Comparison of ENCODE assay signal across 10 cellular contexts in the genomic region with DNA sequence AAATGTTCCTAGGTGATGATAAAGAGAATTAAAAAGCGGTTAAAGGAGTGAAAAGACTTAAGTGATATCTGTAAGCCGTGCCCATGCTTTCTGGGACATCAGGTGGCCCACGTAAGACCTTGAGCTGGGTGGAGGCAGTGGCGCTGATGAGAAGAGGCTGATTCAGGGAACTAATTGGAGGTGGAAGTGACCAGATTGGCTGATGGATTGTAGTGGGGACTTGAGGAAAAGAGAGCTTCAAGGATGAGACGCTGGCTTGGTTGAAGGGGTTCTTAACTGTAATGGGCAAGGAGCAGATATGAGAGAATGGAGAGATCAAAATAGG.
A peak's percentile ranks its signal among the peaks of the same experiment; 100 is the strongest.
DNase-seq lines count a peak whose midpoint lies in the region; ATAC-seq and TF ChIP-seq lines count a peak whose summit lies in the region.
"Had no signal": no experiment of that assay in that cellular context is flagged by ENCODE, and none has a peak within 500 bp of the region (broad histone marks: within the 10 kb centered on the region; RNA-seq: fewer than 3 reads in every experiment).

No MANE protein-coding gene starts in this region.

- H3K27me3 ChIP-seq in lung (ENCODE audit: control insufficient read depth, insufficient read depth), result no peaks in the 10 kb centered on the region
- no peaks in the 10 kb centered on the region for H3K27me3 ChIP-seq in thoracic aorta (replicated peaks; ENCODE audit: insufficient read depth)
- no peaks in the 10 kb centered on the region for H3K27me3 ChIP-seq in ovary
- H3K27me3 ChIP-seq: BE2C had no signal

- CTCF ChIA-PET in WTC11 (lab: Charles Lee), result interaction anchor here (1.1 to 2.6 kb wide), 4 partner anchors 14 to 172 kb away, joined by 3 to 12 read pairs (median 6); partner anchors contain the start of gene RBX1

- peak overlapping the region; percentile 84 for H3K4me3 Mint-ChIP-seq in activated naive CD4-positive, alpha-beta T cell treated with anti-CD3 and anti-CD28 coated beads, Interleukin-2, amount 50 U/mL, for 24 hours
- peak overlapping the region; percentile 51 for H3K4me3 Mint-ChIP-seq in WTC11

- TF ChIP-seq EP300 in ovary (IDR thresholded peaks at IDR 0.05), result no peak

- H3K27ac Mint-ChIP-seq in activated naive CD4-positive, alpha-beta T cell treated with anti-CD3 and anti-CD28 coated beads, Interleukin-2, amount 50 U/mL, for 24 hours, result peak overlapping the region; percentile 81
- no peak overlapping the region for H3K27ac Mint-ChIP-seq in WTC11

- peaks cover 12% of the 10 kb centered on the region for H3K4me1 Mint-ChIP-seq in activated naive CD4-positive, alpha-beta T cell treated with anti-CD3 and anti-CD28 coated beads, Interleukin-2, amount 50 U/mL, for 24 hours
- peaks cover 21% of the 10 kb centered on the region for H3K4me1 Mint-ChIP-seq in WTC11

- intact Hi-C loops in ovary (cut with DNase I), result loop anchor here in 3 of 4 donors (2.0 to 10.0 kb wide), 4 partner anchors 68 to 72 kb away; partner anchors contain the start of genes EP300 (in 2 of the 3) and RBX1 (in 2 of the 3)

- no peak for TF ChIP-seq CTCF in WTC11 (IDR thresholded peaks at IDR 0.05)
- TF ChIP-seq CTCF in lung (IDR thresholded peaks at IDR 0.05; ENCODE audit: control extremely low read depth, extremely low read depth), result no peak
- TF ChIP-seq CTCF in thoracic aorta (IDR thresholded peaks at IDR 0.05), result no peak
- TF ChIP-seq CTCF in ovary (IDR thresholded peaks at IDR 0.05), result no peak

- H3K27ac ChIP-seq in lung (ENCODE audit: low read depth in 1 of 2, low read length in 1 of 2) (peak overlapping the region; percentile 48 to 100), thoracic aorta (peak overlapping the region; percentile 70 to 95), ovary (peak overlapping the region in 1 of 2 donors; percentile 99)

- H3K27me3 Mint-ChIP-seq in activated naive CD4-positive, alpha-beta T cell treated with anti-CD3 and anti-CD28 coated beads, Interleukin-2, amount 50 U/mL, for 24 hours, result no peaks in the 10 kb centered on the region
- peaks cover 7% of the 10 kb centered on the region for H3K27me3 Mint-ChIP-seq in WTC11 (ENCODE audit: low read depth)

- H3K36me3 Mint-ChIP-seq in activated naive CD4-positive, alpha-beta T cell treated with anti-CD3 and anti-CD28 coated beads, Interleukin-2, amount 50 U/mL, for 24 hours, result no peaks in the 10 kb centered on the region
- H3K36me3 Mint-ChIP-seq in WTC11, result no peaks in the 10 kb centered on the region

- peaks cover 0 to 1% of the 10 kb centered on the region in 2 donors for H3K4me1 ChIP-seq in lung (ENCODE audit: control insufficient read depth in 2 of 2, insufficient read depth in 2 of 2, low read length in 2 of 2)
- H3K4me1 ChIP-seq in thoracic aorta (ENCODE audit: control insufficient read depth in 1 of 2, low read depth in 2 of 2), result peaks cover 0 to 10% of the 10 kb centered on the region in 2 donors
- no peaks in the 10 kb centered on the region for H3K4me1 ChIP-seq in ovary (ENCODE audit: insufficient read depth)

- no peaks in the 10 kb centered on the region for H3K36me3 ChIP-seq in lung (ENCODE audit: control insufficient read depth in 2 of 2, insufficient read depth in 2 of 2, low read length in 2 of 2)
- H3K36me3 ChIP-seq in thoracic aorta, result no peaks in the 10 kb centered on the region
- H3K36me3 ChIP-seq in ovary, result no peaks in the 10 kb centered on the region
- H3K36me3 ChIP-seq: BE2C had no signal

- no peaks in the 10 kb centered on the region for H3K9me3 Mint-ChIP-seq in activated naive CD4-positive, alpha-beta T cell treated with anti-CD3 and anti-CD28 coated beads, Interleukin-2, amount 50 U/mL, for 24 hours
- no peaks in the 10 kb centered on the region for H3K9me3 Mint-ChIP-seq in WTC11

- DNase-seq in activated naive CD4-positive, alpha-beta T cell (lab: John Stamatoyannopoulos, UW), result no peak
- DNase-seq in WTC11 (ENCODE audit: low spot score), result no peak
- DNase-seq in lung (ENCODE audit: low spot score), result no peak
- DNase-seq in thoracic aorta (ENCODE audit: low spot score), result no peak
- DNase-seq in ovary, result no peak
- no peak for DNase-seq in NK-92 treated with Interleukin-12 subunit alpha and Interleukin-12 subunit beta, amount 100 ng/mL, for 24 hours (lab: John Stamatoyannopoulos, UW)
- DNase-seq: BE2C, NCI-H748 treated with DMSO at 0.1 percent for 48 hours had no signal

- no peak for ATAC-seq in WTC11
- ATAC-seq in lung (ENCODE audit: insufficient read depth, low FRiP score), result no peak
- ATAC-seq in thoracic aorta (ENCODE audit: insufficient number of reproducible peaks, low FRiP score, low read depth), result no peak
- ATAC-seq in GM19035 (IDR thresholded peaks at IDR 0.05; ENCODE audit: unreplicated experiment), result no peak

- H3K9me3 ChIP-seq in lung (ENCODE audit: control insufficient read depth in 2 of 2, insufficient read depth in 1 of 2, low read length in 1 of 2) (no peaks in the 10 kb centered on the region), thoracic aorta (no peaks in the 10 kb centered on the region), ovary (no peaks in the 10 kb centered on the region)
- H3K9me3 ChIP-seq: BE2C had no signal

- no peak for TF ChIP-seq POLR2A in ovary (IDR thresholded peaks at IDR 0.05)

- 87 to 90% methylated on average over 5 of the region's 5 CpGs for WGBS in lung, 2 donors
- 84 to 92% (median 89%) methylated on average over 5 of the region's 5 CpGs for WGBS in ovary, 3 donors

- no peak overlapping the region for H3K4me3 ChIP-seq in lung
- no peak overlapping the region for H3K4me3 ChIP-seq in thoracic aorta
- H3K4me3 ChIP-seq in ovary, result no peak overlapping the region

- POLR2A ChIA-PET in WTC11 (lab: Charles Lee), result interaction anchor here (0.9 to 2.6 kb wide), 3 partner anchors 53 to 72 kb away, joined by 3 to 31 read pairs (median 10); partner anchors contain the start of genes EP300 and RBX1

TF ChIP-seq in WTC11, 78 proteins besides CTCF, POLR2A, EP300 and RAD21 (continues in another document):
- TF ChIP-seq, protein P1, sequence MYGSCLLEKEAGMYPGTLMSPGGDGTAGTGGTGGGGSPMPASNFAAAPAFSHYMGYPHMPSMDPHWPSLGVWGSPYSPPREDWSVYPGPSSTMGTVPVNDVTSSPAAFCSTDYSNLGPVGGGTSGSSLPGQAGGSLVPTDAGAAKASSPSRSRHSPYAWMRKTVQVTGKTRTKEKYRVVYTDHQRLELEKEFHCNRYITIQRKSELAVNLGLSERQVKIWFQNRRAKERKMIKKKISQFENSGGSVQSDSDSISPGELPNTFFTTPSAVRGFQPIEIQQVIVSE (CRISPR knock-in tag; IDR thresholded peaks at IDR 0.05; ENCODE audit: borderline replicate concordance), result no peak
- no peak for TF ChIP-seq RELA (CRISPR knock-in tag; IDR thresholded peaks at IDR 0.05; ENCODE audit: borderline replicate concordance)
- TF ChIP-seq USF1 (CRISPR knock-in tag; IDR thresholded peaks at IDR 0.05), result no peak
- TF ChIP-seq MYBL2 (CRISPR knock-in tag; IDR thresholded peaks at IDR 0.05), result no peak
- TF ChIP-seq TEAD4 (CRISPR knock-in tag; IDR thresholded peaks at IDR 0.05), result no peak
- TF ChIP-seq FOXJ3 (CRISPR knock-in tag; IDR thresholded peaks at IDR 0.05; ENCODE audit: borderline replicate concordance), result no peak
- no peak for TF ChIP-seq PRDM15 (CRISPR knock-in tag; IDR thresholded peaks at IDR 0.05)
- TF ChIP-seq NR1H2 (CRISPR knock-in tag; IDR thresholded peaks at IDR 0.05), result no peak
- no peak for TF ChIP-seq NR2C2 (CRISPR knock-in tag; IDR thresholded peaks at IDR 0.05)
- TF ChIP-seq ZNF232 (CRISPR knock-in tag; IDR thresholded peaks at IDR 0.05), result no peak
- TF ChIP-seq ZNF396 (CRISPR knock-in tag; IDR thresholded peaks at IDR 0.05; ENCODE audit: borderline replicate concordance), result no peak
